In genomic region chr1:32334864-32335618, GRCh38 we compare ENCODE assay signal across 1 cellular context.
TF ChIP-seq lines count a peak whose summit lies in the region.

No MANE protein-coding gene starts in this region.

TF ChIP-seq in H1, 55 proteins besides CTCF, POLR2A, EP300 and RAD21:
- TF ChIP-seq, protein P1, sequence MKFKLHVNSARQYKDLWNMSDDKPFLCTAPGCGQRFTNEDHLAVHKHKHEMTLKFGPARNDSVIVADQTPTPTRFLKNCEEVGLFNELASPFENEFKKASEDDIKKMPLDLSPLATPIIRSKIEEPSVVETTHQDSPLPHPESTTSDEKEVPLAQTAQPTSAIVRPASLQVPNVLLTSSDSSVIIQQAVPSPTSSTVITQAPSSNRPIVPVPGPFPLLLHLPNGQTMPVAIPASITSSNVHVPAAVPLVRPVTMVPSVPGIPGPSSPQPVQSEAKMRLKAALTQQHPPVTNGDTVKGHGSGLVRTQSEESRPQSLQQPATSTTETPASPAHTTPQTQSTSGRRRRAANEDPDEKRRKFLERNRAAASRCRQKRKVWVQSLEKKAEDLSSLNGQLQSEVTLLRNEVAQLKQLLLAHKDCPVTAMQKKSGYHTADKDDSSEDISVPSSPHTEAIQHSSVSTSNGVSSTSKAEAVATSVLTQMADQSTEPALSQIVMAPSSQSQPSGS (IDR thresholded peaks at IDR 0.05; ENCODE audit: low read length): peak; percentile 70; the same call in 1 of the 2 replicates
- TF ChIP-seq TAF1 (IDR thresholded peaks at IDR 0.05; ENCODE audit: low read depth, low read length) (peak; percentile 34; the same call in 1 of the 2 replicates), MAX (IDR thresholded peaks at IDR 0.05) (peak; percentile 27; the same call in 1 of the 2 replicates), CHD1 (IDR thresholded peaks at IDR 0.05; ENCODE audit: low read depth, low read length) (peak; percentile 68), SIN3A (conservative IDR thresholded peaks at IDR 0.05 in 1 of 2, IDR thresholded peaks at IDR 0.05 in 1 of 2; ENCODE audit: low read depth in 1 of 2, low read length in 2 of 2) (0 out of 4 replicates have a peak, but pooled peaks of 1 of the 2 experiments have one; percentile 45), HDAC2 (IDR thresholded peaks at IDR 0.05; ENCODE audit: borderline replicate concordance in 1 of 2, low read depth in 2 of 2, low read length in 2 of 2) (peak; percentile 15 to 84; a peak in 1 of 4 replicates), PHF8 (conservative IDR thresholded peaks at IDR 0.05; ENCODE audit: low read depth, low read length) (peak; percentile 16; the same call in 1 of the 2 replicates), RBBP5 (IDR thresholded peaks at IDR 0.05; ENCODE audit: borderline replicate concordance, low read depth, low read length) (no peak), HDAC6 (IDR thresholded peaks at IDR 0.05; ENCODE audit: low read depth, low read length) (no peak), JUND (IDR thresholded peaks at IDR 0.05; ENCODE audit: low read length) (no peak), BACH1 (IDR thresholded peaks at IDR 0.05; ENCODE audit: low read length) (peak; percentile 76)
